In genomic region chr3:67653425-67654098, GRCh38 we compare ENCODE assay signal across 8 cellular contexts. TPM values are rescaled to one million over a fixed set of nuclear protein-coding genes. Genes with fewer than 3 reads are reported as not detected.
DNase-seq lines count a peak whose midpoint lies in the region; ATAC-seq and TF ChIP-seq lines count a peak whose summit lies in the region.

No MANE protein-coding gene starts in this region.

- peak overlapping the region; percentile 68 for H3K27ac ChIP-seq in SK-N-MC
- H3K27ac ChIP-seq in trophoblast cell (ENCODE audit: low read depth, low read length) = peak overlapping the region; percentile 90

- peaks cover 12% of the 10 kb centered on the region for H3K79me1 ChIP-seq in trophoblast cell (ENCODE audit: low read length)

- peak overlapping the region; percentile 47 for H3K4me2 ChIP-seq in trophoblast cell (ENCODE audit: low read length)

- peak overlapping the region; percentile 93 for H3K14ac ChIP-seq in trophoblast cell (ENCODE audit: low read length)

- H3K27me3 ChIP-seq in trophoblast cell (ENCODE audit: insufficient read depth, low read length) = no peaks in the 10 kb centered on the region

- H3K4me3 ChIP-seq in AG09309 (ENCODE audit: control insufficient read depth, low read depth, low read length) = peak overlapping the region; percentile 72
- H3K4me3 ChIP-seq in SK-N-MC = peak overlapping the region; percentile 77
- peak overlapping the region; percentile 76 for H3K4me3 ChIP-seq in fibroblast of villous mesenchyme (ENCODE audit: low read depth, low read length)
- peak overlapping the region; percentile 83 for H3K4me3 ChIP-seq in trophoblast cell (ENCODE audit: low read depth, low read length)

- WGBS in trophoblast cell (ENCODE audit: extremely low coverage, insufficient coverage, insufficient read length) = no CpG with 5 or more reads among the region's 8 CpGs

- no peak for TF ChIP-seq CTCF in AG09309 (IDR thresholded peaks at IDR 0.05; ENCODE audit: control insufficient read depth, insufficient read depth, low read depth, low read length, missing control alignments)
- no peak for TF ChIP-seq CTCF in fibroblast of villous mesenchyme (IDR thresholded peaks at IDR 0.05; ENCODE audit: insufficient read depth, low read depth, low read length)

- H3K36me3 ChIP-seq in SK-N-MC (ENCODE audit: insufficient read depth, low read length) (no peaks in the 10 kb centered on the region), trophoblast cell (ENCODE audit: control insufficient read depth in 1 of 2, insufficient read depth in 2 of 2, low read length in 2 of 2) (no peaks in the 10 kb centered on the region)

- peak overlapping the region; percentile 94 for H4K8ac ChIP-seq in trophoblast cell (ENCODE audit: low read depth, low read length)

- H3K9me3 ChIP-seq in SK-N-MC (ENCODE audit: low read depth, low read length) = no peaks in the 10 kb centered on the region
- H3K9me3 ChIP-seq in trophoblast cell (ENCODE audit: insufficient read depth, low read depth, low read length) = no peaks in the 10 kb centered on the region

- H4K91ac ChIP-seq in trophoblast cell (ENCODE audit: low read depth, low read length) = peak overlapping the region; percentile 98

- H3K79me2 ChIP-seq in trophoblast cell (ENCODE audit: control insufficient read depth, insufficient read depth, low read length, poor library complexity) = peaks cover 9% of the 10 kb centered on the region

- H3K18ac ChIP-seq in trophoblast cell (ENCODE audit: low read length) = peak overlapping the region; percentile 98

- DNase-seq in AG09309 (ENCODE audit: low read depth) = no peak
- DNase-seq in SK-N-MC (ENCODE audit: low read depth, low spot score) = no peak
- DNase-seq in fibroblast of villous mesenchyme (ENCODE audit: low read depth) = peak; percentile 44
- peak in 1 of 2 donors; percentile 24 for DNase-seq in trophoblast cell
- DNase-seq in stimulated activated CD4-positive, alpha-beta T cell treated with anti-CD3 and anti-CD28 coated beads, Interleukin-1b, Interleukin-23, amount 100 ng/mL, for 48 hours = no peak
- no peak for DNase-seq in occipital lobe (lab: John Stamatoyannopoulos, UW)

- H4K12ac ChIP-seq in trophoblast cell (ENCODE audit: low read depth, low read length) = no peak overlapping the region

- no peak overlapping the region for H2AK5ac ChIP-seq in trophoblast cell (ENCODE audit: low read length)

- H2AFZ ChIP-seq in trophoblast cell (ENCODE audit: insufficient read depth, low read length, poor library complexity) = peak overlapping the region; percentile 98

- H2BK120ac ChIP-seq in trophoblast cell (ENCODE audit: insufficient read depth, low read length, poor library complexity) = no peak overlapping the region

- no peak overlapping the region for H3K23ac ChIP-seq in trophoblast cell (ENCODE audit: low read length)

- peak overlapping the region; percentile 87 for H2BK5ac ChIP-seq in trophoblast cell (ENCODE audit: low read depth, low read length, poor library complexity)

- ATAC-seq in GM19023 (IDR thresholded peaks at IDR 0.05; ENCODE audit: unreplicated experiment) (peak; percentile 16), HG03108 (IDR thresholded peaks at IDR 0.05; ENCODE audit: unreplicated experiment) (peak; percentile 12)

- peak overlapping the region; percentile 73 for H3K9ac ChIP-seq in SK-N-MC (ENCODE audit: insufficient read length)
- peak overlapping the region; percentile 93 for H3K9ac ChIP-seq in trophoblast cell (ENCODE audit: low read length)

- no peak overlapping the region for H3K4ac ChIP-seq in trophoblast cell (ENCODE audit: low read depth, low read length)

- H3K4me1 ChIP-seq in trophoblast cell (ENCODE audit: control insufficient read depth in 1 of 2, insufficient read depth in 2 of 2, low read length in 2 of 2) = peaks cover 5 to 6% of the 10 kb centered on the region in 2 experiments

- no peak overlapping the region for H2BK12ac ChIP-seq in trophoblast cell (ENCODE audit: low read length)

RNA-seq across cellular contexts. Expression of gene SUCLG2, which starts 0.8 kb away (rescaled TPM):
- 45.8 and 54.4 TPM in 2 replicates for total RNA-seq in fibroblast of villous mesenchyme
- polyA plus RNA-seq in trophoblast cell (2013) = 22.7 and 24.4 TPM in 2 replicates
- total RNA-seq in occipital lobe = 9.7 TPM
